In the genomic region with DNA sequence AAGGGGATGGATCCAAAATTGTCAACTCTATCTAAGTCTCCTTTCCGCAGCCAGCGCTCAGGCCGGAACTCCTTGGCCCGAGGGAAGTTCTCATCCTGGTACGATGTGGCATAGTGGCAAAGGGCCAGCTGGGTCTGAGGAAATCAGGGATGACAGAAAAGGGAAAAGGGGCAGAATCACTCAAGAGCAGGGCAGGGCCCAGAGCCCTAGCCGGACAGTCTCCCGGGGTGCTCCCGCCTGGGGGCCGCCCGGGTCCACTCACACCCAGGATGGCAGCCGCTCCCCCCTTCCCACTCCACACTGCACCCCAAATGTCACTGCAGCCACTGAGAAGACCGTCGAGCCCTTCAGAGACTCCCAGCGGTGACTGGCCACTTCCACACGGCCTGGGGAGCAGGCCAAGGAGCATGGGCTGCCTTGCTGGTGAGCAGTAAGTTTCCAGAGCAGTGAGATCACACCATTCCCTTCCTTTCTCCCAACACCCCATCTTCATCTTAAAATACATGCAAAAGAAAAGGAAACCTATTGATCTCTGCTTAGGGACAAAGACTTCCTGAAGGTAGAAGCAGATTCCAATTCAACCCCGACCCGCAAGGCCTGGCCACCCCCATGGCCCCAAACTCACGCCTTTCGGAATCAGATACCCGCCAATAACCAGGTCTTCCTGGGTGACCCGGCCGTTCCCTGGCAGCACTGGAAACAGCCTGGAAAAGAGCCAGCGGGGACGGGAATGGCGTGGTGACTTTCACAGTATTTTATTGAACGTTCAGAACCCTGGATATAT, we compare ENCODE assay signal across 14 cellular contexts. TPM values are rescaled to one million over a fixed set of nuclear protein-coding genes. Genes with fewer than 3 reads are reported as not detected.
DNase-seq lines count a peak whose midpoint lies in the region; ATAC-seq and TF ChIP-seq lines count a peak whose summit lies in the region.
"Had no signal": no experiment of that assay in that cellular context is flagged by ENCODE, and none has a peak within 500 bp of the region (broad histone marks: within the 10 kb centered on the region; RNA-seq: fewer than 3 reads in every experiment).

No MANE protein-coding gene starts in this region.

- TF ChIP-seq CTCF in right atrium auricular region (IDR thresholded peaks at IDR 0.05) (no peak), colonic mucosa (IDR thresholded peaks at IDR 0.05) (no peak)

- no peak overlapping the region for H3K4me3 ChIP-seq in SK-N-MC
- no peak overlapping the region for H3K4me3 ChIP-seq in right atrium auricular region
- no peak overlapping the region for H3K4me3 ChIP-seq in colonic mucosa
- H3K4me3 ChIP-seq: skin epidermis had no signal

- intact Hi-C loops in sciatic nerve (cut with DNase I) (no loop called here), colonic mucosa (cut with DNase I) (no loop called here)

- H3K9ac ChIP-seq in SK-N-MC (ENCODE audit: insufficient read length) (no peak overlapping the region), colonic mucosa (ENCODE audit: low read depth in 2 of 2, low read length in 2 of 2) (no peak overlapping the region)

- peak; percentile 73 for ATAC-seq in sciatic nerve
- no peak for ATAC-seq in GM19463 (IDR thresholded peaks at IDR 0.05; ENCODE audit: unreplicated experiment)
- ATAC-seq: activated naive CD8-positive, alpha-beta T cell treated with anti-CD3 and anti-CD28 coated beads, Interleukin-2, amount 50 U/mL, for 24 hours; stimulated activated memory B cell treated with anti-CD40 and anti-IgM and Interleukin-4, amounts not matched to agents 10 μg/mL and 1 μg/mL and 100 μg/mL, for 72 hours had no signal

- peak overlapping the region; percentile 69; the same call in 1 of the 2 replicates for H3K27ac ChIP-seq in SK-N-MC
- H3K27ac ChIP-seq in right atrium auricular region: no peak overlapping the region
- no peak overlapping the region for H3K27ac ChIP-seq in colonic mucosa

- H3K4me1 ChIP-seq in right atrium auricular region (peaks cover 0 to 3% of the 10 kb centered on the region in 2 donors), colonic mucosa (no peaks in the 10 kb centered on the region)

- peak; percentile 57 for DNase-seq in EH (ENCODE audit: low read depth)
- no peak for DNase-seq in SK-N-MC (ENCODE audit: low read depth, low spot score)
- peak; percentile 58 for DNase-seq in right atrium auricular region (ENCODE audit: low spot score)
- DNase-seq in sciatic nerve (ENCODE audit: low spot score): peak; percentile 65
- no peak for DNase-seq in colonic mucosa
- DNase-seq in activated naive CD4-positive, alpha-beta T cell (lab: John Stamatoyannopoulos, UW): no peak
- no peak for DNase-seq in NCI-H1436 treated with DMSO at 0.1 percent for 48 hours (lab: John Stamatoyannopoulos, UW)
- DNase-seq: activated CD4-positive, alpha-beta T cell treated with anti-CD3 and anti-CD28 coated beads for 4 hours; activated naive CD8-positive, alpha-beta T cell treated with anti-CD3 and anti-CD28 coated beads, Interleukin-2, amount 50 U/mL, for 24 hours; DMS53; KBM-7 had no signal

- H3K27me3 ChIP-seq in right atrium auricular region (no peaks in the 10 kb centered on the region), colonic mucosa (no peaks in the 10 kb centered on the region)

- H3K9me3 ChIP-seq in SK-N-MC (ENCODE audit: low read depth, low read length) (0 out of 2 replicates have a peak, but pooled peaks cover 4% of the 10 kb centered on the region), right atrium auricular region (no peaks in the 10 kb centered on the region), colonic mucosa (no peaks in the 10 kb centered on the region)

- H3K36me3 ChIP-seq in SK-N-MC (ENCODE audit: insufficient read depth, low read length) (peaks cover 11% of the 10 kb centered on the region; the same call in 1 of the 2 replicates), right atrium auricular region (no peaks in the 10 kb centered on the region), colonic mucosa (no peaks in the 10 kb centered on the region)

RNA-seq across cellular contexts. Expression of gene CYP27C1, which starts 26.7 kb away (rescaled TPM):
- total RNA-seq in right atrium auricular region: under 1 TPM in 1 of 2 donors, not detected in 1; 0.24 TPM
- total RNA-seq in sciatic nerve: 0.31 TPM
- total RNA-seq in colonic mucosa: under 1 TPM in 1 of 2 donors, not detected in 1; 0.19 TPM

Comparison
In these comparisons a context has a peak if more than half of its experiments do, and no peak if none do; other contexts are left out.
1. DNase-seq: peak in EH (single experiment), right atrium auricular region (single experiment) and sciatic nerve (single experiment); none in SK-N-MC (single experiment), colonic mucosa (single experiment), activated naive CD4-positive, alpha-beta T cell (0 of 4) and NCI-H1436 treated with DMSO at 0.1 percent for 48 hours (single experiment).